Comparison of ENCODE assay signal across 1 cellular context in the genomic region with DNA sequence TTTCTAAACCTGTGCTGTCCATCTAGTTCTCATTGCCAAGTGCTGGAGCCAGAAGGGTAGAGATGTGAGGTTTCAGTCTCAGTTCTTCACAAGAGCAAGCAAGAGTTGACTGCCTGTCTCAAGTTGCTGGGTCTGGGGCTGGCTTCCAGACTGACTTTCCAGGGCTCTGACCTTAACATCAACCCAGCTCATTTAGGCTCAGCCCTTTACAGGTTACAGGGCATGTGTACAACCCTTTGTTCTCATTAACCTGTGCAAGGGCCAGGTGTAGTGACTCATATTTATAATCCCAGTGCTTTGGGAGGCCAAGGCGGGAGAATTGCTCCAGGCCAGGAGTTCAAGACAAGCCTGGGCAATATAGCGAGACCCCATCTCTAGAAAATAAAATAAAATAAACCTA.
TF ChIP-seq lines count a peak whose summit lies in the region.

No MANE protein-coding gene starts in this region.

TF ChIP-seq in HepG2, 621 proteins besides CTCF, POLR2A, EP300 and RAD21:
- TF ChIP-seq ZNF720 (CRISPR knock-in tag; IDR thresholded peaks at IDR 0.05) (no peak), STAT5B (CRISPR knock-in tag; IDR thresholded peaks at IDR 0.05) (no peak), ZNF121 (CRISPR knock-in tag; IDR thresholded peaks at IDR 0.05) (peak; percentile 45; the same call in 1 of the 2 replicates), RARA (CRISPR knock-in tag; IDR thresholded peaks at IDR 0.05) (peak; percentile 68), KLF15 (CRISPR knock-in tag; IDR thresholded peaks at IDR 0.05; ENCODE audit: borderline replicate concordance) (no peak), ARNTL (CRISPR knock-in tag; IDR thresholded peaks at IDR 0.05) (no peak), RFX3 (CRISPR knock-in tag; IDR thresholded peaks at IDR 0.05) (no peak), SOX13 (IDR thresholded peaks at IDR 0.05) (no peak), SOX13 (CRISPR knock-in tag; conservative IDR thresholded peaks at IDR 0.05 in 1 of 2, IDR thresholded peaks at IDR 0.05 in 1 of 2) (0 out of 4 replicates have a peak, but pooled peaks of 1 of the 2 experiments have one; percentile 17), GFI1 (CRISPR knock-in tag; IDR thresholded peaks at IDR 0.05; ENCODE audit: borderline replicate concordance) (no peak), FOXA1 (IDR thresholded peaks at IDR 0.05) (no peak), FOXA1 (CRISPR knock-in tag; IDR thresholded peaks at IDR 0.05) (0 out of 2 replicates have a peak, but pooled peaks have one; percentile 22), SOX5 (CRISPR knock-in tag; IDR thresholded peaks at IDR 0.05; ENCODE audit: borderline replicate concordance) (0 out of 2 replicates have a peak, but pooled peaks have one; percentile 20), MIER3 (CRISPR knock-in tag; IDR thresholded peaks at IDR 0.05; ENCODE audit: borderline replicate concordance) (no peak)
- TF ChIP-seq, protein P1, sequence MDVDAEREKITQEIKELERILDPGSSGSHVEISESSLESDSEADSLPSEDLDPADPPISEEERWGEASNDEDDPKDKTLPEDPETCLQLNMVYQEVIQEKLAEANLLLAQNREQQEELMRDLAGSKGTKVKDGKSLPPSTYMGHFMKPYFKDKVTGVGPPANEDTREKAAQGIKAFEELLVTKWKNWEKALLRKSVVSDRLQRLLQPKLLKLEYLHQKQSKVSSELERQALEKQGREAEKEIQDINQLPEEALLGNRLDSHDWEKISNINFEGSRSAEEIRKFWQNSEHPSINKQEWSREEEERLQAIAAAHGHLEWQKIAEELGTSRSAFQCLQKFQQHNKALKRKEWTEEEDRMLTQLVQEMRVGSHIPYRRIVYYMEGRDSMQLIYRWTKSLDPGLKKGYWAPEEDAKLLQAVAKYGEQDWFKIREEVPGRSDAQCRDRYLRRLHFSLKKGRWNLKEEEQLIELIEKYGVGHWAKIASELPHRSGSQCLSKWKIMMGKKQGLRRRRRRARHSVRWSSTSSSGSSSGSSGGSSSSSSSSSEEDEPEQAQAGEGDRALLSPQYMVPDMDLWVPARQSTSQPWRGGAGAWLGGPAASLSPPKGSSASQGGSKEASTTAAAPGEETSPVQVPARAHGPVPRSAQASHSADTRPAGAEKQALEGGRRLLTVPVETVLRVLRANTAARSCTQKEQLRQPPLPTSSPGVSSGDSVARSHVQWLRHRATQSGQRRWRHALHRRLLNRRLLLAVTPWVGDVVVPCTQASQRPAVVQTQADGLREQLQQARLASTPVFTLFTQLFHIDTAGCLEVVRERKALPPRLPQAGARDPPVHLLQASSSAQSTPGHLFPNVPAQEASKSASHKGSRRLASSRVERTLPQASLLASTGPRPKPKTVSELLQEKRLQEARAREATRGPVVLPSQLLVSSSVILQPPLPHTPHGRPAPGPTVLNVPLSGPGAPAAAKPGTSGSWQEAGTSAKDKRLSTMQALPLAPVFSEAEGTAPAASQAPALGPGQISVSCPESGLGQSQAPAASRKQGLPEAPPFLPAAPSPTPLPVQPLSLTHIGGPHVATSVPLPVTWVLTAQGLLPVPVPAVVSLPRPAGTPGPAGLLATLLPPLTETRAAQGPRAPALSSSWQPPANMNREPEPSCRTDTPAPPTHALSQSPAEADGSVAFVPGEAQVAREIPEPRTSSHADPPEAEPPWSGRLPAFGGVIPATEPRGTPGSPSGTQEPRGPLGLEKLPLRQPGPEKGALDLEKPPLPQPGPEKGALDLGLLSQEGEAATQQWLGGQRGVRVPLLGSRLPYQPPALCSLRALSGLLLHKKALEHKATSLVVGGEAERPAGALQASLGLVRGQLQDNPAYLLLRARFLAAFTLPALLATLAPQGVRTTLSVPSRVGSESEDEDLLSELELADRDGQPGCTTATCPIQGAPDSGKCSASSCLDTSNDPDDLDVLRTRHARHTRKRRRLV (CRISPR knock-in tag; IDR thresholded peaks at IDR 0.05) = no peak
- TF ChIP-seq, protein P2, sequence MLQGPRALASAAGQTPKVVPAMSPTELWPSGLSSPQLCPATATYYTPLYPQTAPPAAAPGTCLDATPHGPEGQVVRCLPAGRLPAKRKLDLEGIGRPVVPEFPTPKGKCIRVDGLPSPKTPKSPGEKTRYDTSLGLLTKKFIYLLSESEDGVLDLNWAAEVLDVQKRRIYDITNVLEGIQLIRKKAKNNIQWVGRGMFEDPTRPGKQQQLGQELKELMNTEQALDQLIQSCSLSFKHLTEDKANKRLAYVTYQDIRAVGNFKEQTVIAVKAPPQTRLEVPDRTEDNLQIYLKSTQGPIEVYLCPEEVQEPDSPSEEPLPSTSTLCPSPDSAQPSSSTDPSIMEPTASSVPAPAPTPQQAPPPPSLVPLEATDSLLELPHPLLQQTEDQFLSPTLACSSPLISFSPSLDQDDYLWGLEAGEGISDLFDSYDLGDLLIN (CRISPR knock-in tag; IDR thresholded peaks at IDR 0.05; ENCODE audit: borderline replicate concordance) = no peak
- TF ChIP-seq, protein P3, sequence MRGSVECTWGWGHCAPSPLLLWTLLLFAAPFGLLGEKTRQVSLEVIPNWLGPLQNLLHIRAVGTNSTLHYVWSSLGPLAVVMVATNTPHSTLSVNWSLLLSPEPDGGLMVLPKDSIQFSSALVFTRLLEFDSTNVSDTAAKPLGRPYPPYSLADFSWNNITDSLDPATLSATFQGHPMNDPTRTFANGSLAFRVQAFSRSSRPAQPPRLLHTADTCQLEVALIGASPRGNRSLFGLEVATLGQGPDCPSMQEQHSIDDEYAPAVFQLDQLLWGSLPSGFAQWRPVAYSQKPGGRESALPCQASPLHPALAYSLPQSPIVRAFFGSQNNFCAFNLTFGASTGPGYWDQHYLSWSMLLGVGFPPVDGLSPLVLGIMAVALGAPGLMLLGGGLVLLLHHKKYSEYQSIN (CRISPR knock-in tag; IDR thresholded peaks at IDR 0.05; ENCODE audit: borderline replicate concordance) = no peak
